1 cellular context compared by ENCODE assay signal in the genomic region with DNA sequence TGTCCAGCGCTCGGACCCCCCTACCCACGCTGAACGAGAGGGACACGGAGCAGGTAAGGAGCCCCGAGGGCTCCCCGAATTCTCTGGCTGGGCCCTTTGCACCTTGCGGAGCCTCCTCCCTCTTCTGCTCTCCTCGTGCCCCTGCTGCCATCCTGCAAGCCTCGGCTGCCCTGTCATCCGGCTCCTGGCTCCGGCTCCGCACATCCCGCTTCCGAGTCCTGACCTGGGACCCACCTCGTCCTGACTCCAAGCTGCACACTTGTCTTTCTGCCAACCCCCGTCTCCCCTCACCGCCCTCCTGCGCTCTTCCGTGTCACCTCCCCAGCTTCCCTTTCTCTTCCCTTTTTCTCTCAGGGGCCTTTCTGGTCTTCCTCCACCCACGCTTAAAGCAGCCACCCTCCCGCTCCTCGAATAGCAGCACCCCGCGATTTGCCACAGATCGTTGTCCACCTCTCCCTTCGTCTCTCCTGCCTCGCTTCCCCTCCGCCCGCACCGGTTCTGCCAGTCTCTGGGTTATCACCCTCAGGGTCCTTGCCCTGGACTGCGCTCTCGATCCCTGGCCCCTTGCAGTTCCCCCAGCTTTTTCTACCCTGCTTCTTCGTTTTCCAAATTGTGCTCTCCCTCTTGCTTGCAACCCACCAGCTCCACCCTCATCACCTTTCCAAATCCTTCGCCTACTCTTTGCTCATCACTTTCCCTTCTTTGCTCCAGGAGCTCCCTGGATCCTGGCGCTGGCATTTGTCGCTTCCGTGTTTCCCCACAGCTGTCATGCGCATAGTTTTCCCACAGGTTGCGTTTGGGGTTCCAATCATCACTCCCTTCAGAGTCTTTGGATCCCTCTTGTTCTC.
TF ChIP-seq lines count a peak whose summit lies in the region.

No MANE protein-coding gene starts in this region.

TF ChIP-seq in K562, 482 proteins besides CTCF, POLR2A, EP300 and RAD21 (continued from another document and continues in another):
- 0 out of 2 replicates have a peak, but pooled peaks have one; percentile 17 for TF ChIP-seq USF2 (CRISPR knock-in tag; IDR thresholded peaks at IDR 0.05)
- no peak for TF ChIP-seq ELK1 (CRISPR knock-in tag; IDR thresholded peaks at IDR 0.05)
- peak; percentile 93 for TF ChIP-seq CHD1 (IDR thresholded peaks at IDR 0.05; ENCODE audit: low read length)
- TF ChIP-seq, protein P1, sequence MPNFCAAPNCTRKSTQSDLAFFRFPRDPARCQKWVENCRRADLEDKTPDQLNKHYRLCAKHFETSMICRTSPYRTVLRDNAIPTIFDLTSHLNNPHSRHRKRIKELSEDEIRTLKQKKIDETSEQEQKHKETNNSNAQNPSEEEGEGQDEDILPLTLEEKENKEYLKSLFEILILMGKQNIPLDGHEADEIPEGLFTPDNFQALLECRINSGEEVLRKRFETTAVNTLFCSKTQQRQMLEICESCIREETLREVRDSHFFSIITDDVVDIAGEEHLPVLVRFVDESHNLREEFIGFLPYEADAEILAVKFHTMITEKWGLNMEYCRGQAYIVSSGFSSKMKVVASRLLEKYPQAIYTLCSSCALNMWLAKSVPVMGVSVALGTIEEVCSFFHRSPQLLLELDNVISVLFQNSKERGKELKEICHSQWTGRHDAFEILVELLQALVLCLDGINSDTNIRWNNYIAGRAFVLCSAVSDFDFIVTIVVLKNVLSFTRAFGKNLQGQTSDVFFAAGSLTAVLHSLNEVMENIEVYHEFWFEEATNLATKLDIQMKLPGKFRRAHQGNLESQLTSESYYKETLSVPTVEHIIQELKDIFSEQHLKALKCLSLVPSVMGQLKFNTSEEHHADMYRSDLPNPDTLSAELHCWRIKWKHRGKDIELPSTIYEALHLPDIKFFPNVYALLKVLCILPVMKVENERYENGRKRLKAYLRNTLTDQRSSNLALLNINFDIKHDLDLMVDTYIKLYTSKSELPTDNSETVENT (CRISPR knock-in tag; IDR thresholded peaks at IDR 0.05) = no peak
- TF ChIP-seq ZNF408 (CRISPR knock-in tag; IDR thresholded peaks at IDR 0.05; ENCODE audit: low read depth) = no peak
- TF ChIP-seq, protein P2, sequence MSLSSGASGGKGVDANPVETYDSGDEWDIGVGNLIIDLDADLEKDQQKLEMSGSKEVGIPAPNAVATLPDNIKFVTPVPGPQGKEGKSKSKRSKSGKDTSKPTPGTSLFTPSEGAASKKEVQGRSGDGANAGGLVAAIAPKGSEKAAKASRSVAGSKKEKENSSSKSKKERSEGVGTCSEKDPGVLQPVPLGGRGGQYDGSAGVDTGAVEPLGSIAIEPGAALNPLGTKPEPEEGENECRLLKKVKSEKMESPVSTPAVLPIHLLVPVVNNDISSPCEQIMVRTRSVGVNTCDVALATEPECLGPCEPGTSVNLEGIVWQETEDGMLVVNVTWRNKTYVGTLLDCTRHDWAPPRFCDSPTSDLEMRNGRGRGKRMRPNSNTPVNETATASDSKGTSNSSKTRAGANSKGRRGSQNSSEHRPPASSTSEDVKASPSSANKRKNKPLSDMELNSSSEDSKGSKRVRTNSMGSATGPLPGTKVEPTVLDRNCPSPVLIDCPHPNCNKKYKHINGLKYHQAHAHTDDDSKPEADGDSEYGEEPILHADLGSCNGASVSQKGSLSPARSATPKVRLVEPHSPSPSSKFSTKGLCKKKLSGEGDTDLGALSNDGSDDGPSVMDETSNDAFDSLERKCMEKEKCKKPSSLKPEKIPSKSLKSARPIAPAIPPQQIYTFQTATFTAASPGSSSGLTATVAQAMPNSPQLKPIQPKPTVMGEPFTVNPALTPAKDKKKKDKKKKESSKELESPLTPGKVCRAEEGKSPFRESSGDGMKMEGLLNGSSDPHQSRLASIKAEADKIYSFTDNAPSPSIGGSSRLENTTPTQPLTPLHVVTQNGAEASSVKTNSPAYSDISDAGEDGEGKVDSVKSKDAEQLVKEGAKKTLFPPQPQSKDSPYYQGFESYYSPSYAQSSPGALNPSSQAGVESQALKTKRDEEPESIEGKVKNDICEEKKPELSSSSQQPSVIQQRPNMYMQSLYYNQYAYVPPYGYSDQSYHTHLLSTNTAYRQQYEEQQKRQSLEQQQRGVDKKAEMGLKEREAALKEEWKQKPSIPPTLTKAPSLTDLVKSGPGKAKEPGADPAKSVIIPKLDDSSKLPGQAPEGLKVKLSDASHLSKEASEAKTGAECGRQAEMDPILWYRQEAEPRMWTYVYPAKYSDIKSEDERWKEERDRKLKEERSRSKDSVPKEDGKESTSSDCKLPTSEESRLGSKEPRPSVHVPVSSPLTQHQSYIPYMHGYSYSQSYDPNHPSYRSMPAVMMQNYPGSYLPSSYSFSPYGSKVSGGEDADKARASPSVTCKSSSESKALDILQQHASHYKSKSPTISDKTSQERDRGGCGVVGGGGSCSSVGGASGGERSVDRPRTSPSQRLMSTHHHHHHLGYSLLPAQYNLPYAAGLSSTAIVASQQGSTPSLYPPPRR (CRISPR knock-in tag; IDR thresholded peaks at IDR 0.05; ENCODE audit: borderline replicate concordance) = no peak
- TF ChIP-seq ZNF436 (CRISPR knock-in tag; IDR thresholded peaks at IDR 0.05) = no peak
- TF ChIP-seq, protein P3, sequence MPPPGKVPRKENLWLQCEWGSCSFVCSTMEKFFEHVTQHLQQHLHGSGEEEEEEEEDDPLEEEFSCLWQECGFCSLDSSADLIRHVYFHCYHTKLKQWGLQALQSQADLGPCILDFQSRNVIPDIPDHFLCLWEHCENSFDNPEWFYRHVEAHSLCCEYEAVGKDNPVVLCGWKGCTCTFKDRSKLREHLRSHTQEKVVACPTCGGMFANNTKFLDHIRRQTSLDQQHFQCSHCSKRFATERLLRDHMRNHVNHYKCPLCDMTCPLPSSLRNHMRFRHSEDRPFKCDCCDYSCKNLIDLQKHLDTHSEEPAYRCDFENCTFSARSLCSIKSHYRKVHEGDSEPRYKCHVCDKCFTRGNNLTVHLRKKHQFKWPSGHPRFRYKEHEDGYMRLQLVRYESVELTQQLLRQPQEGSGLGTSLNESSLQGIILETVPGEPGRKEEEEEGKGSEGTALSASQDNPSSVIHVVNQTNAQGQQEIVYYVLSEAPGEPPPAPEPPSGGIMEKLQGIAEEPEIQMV (tag; conservative IDR thresholded peaks at IDR 0.05; ENCODE audit: low read depth) = no peak
- TF ChIP-seq MGA (IDR thresholded peaks at IDR 0.05) = no peak
- TF ChIP-seq RHOXF2B (CRISPR knock-in tag; conservative IDR thresholded peaks at IDR 0.05) = no peak
- no peak for TF ChIP-seq ZNF75A (CRISPR knock-in tag; IDR thresholded peaks at IDR 0.05)
- TF ChIP-seq ZBTB5 (IDR thresholded peaks at IDR 0.05) = no peak
- TF ChIP-seq NFIC (IDR thresholded peaks at IDR 0.05) = peak; percentile 31; the same call in 1 of the 2 replicates
- TF ChIP-seq ZNF354B (CRISPR knock-in tag; IDR thresholded peaks at IDR 0.05) = no peak
- peak; percentile 65 to 72; a peak in 3 of 4 replicates for TF ChIP-seq NRF1 (conservative IDR thresholded peaks at IDR 0.05 in 1 of 2, IDR thresholded peaks at IDR 0.05 in 1 of 2)
- no peak for TF ChIP-seq MYNN (IDR thresholded peaks at IDR 0.05)
- no peak for TF ChIP-seq MYNN (CRISPR knock-in tag; IDR thresholded peaks at IDR 0.05)
- TF ChIP-seq TAF1 (IDR thresholded peaks at IDR 0.05; ENCODE audit: control insufficient read depth, extremely low read depth, insufficient read depth, low read length, severe bottlenecking) = no peak
- no peak for TF ChIP-seq ZNF23 (CRISPR knock-in tag; IDR thresholded peaks at IDR 0.05)
- no peak for TF ChIP-seq ETS2 (tag; IDR thresholded peaks at IDR 0.05; ENCODE audit: borderline replicate concordance, poor library complexity, severe bottlenecking)
- no peak for TF ChIP-seq LARP7 (IDR thresholded peaks at IDR 0.05)
